1 cellular context compared by ENCODE assay signal in the genomic region with DNA sequence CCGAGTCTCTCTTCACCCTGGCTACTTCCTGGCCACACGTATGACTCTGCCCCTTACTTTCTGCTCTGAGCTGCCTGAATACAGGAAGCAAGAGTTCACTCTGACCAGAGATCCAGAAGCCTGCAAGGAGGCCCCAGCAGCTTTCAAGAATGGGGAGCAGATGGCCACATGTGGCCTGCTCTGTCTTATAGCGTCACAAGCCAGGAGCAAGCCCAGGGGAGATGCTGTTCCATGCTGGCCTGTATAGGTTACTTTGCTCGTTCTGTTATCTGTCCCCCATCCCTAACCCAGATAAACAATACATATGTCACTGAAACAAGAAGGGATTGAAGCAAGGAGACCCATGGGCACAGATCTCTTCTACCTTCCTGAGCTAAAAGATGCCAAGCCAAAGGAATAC.
TF ChIP-seq lines count a peak whose summit lies in the region.

No MANE protein-coding gene starts in this region.

TF ChIP-seq in HCT116, 20 proteins besides CTCF, POLR2A, EP300 and RAD21 (continued from another document):
- TF ChIP-seq, protein P1, sequence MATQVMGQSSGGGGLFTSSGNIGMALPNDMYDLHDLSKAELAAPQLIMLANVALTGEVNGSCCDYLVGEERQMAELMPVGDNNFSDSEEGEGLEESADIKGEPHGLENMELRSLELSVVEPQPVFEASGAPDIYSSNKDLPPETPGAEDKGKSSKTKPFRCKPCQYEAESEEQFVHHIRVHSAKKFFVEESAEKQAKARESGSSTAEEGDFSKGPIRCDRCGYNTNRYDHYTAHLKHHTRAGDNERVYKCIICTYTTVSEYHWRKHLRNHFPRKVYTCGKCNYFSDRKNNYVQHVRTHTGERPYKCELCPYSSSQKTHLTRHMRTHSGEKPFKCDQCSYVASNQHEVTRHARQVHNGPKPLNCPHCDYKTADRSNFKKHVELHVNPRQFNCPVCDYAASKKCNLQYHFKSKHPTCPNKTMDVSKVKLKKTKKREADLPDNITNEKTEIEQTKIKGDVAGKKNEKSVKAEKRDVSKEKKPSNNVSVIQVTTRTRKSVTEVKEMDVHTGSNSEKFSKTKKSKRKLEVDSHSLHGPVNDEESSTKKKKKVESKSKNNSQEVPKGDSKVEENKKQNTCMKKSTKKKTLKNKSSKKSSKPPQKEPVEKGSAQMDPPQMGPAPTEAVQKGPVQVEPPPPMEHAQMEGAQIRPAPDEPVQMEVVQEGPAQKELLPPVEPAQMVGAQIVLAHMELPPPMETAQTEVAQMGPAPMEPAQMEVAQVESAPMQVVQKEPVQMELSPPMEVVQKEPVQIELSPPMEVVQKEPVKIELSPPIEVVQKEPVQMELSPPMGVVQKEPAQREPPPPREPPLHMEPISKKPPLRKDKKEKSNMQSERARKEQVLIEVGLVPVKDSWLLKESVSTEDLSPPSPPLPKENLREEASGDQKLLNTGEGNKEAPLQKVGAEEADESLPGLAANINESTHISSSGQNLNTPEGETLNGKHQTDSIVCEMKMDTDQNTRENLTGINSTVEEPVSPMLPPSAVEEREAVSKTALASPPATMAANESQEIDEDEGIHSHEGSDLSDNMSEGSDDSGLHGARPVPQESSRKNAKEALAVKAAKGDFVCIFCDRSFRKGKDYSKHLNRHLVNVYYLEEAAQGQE (IDR thresholded peaks at IDR 0.05; ENCODE audit: low read depth), result no peak
- no peak for TF ChIP-seq SIN3A (IDR thresholded peaks at IDR 0.05; ENCODE audit: low read depth)
- no peak for TF ChIP-seq FOSL1 (IDR thresholded peaks at IDR 0.05; ENCODE audit: low read depth)
- no peak for TF ChIP-seq TCF7L2 (IDR thresholded peaks at IDR 0.05; ENCODE audit: borderline replicate concordance, extremely low read depth, insufficient read depth, insufficient read length)
- no peak for TF ChIP-seq EGR1 (IDR thresholded peaks at IDR 0.05; ENCODE audit: low read depth)
- no peak for TF ChIP-seq EZH2phosphoT487 (IDR thresholded peaks at IDR 0.05; ENCODE audit: borderline replicate concordance)
- TF ChIP-seq ELF1 (IDR thresholded peaks at IDR 0.05; ENCODE audit: borderline replicate concordance, low read depth), result no peak
- TF ChIP-seq, protein P2, sequence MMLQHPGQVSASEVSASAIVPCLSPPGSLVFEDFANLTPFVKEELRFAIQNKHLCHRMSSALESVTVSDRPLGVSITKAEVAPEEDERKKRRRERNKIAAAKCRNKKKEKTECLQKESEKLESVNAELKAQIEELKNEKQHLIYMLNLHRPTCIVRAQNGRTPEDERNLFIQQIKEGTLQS (IDR thresholded peaks at IDR 0.05), result no peak
- no peak for TF ChIP-seq CBX3 (IDR thresholded peaks at IDR 0.05; ENCODE audit: low read depth)
- no peak for TF ChIP-seq YY1 (IDR thresholded peaks at IDR 0.05; ENCODE audit: extremely low read depth, insufficient replicate concordance, low read depth, low read length)
